27 cellular contexts compared by ENCODE assay signal in genomic region chr15:73866481-73866880, GRCh38. TPM values are rescaled to one million over a fixed set of nuclear protein-coding genes. Genes with fewer than 3 reads are reported as not detected.
"Had no signal": no experiment of that assay in that cellular context is flagged by ENCODE, and none has a peak within 500 bp of the region (broad histone marks: within the 10 kb centered on the region; RNA-seq: fewer than 3 reads in every experiment).

No MANE protein-coding gene starts in this region.

- H3K4me1 Mint-ChIP-seq: memory B cell; natural killer cell; stimulated activated effector memory CD8-positive, alpha-beta T cell treated with anti-CD3 and anti-CD28 coated beads, Interleukin-12 subunit alpha, Interleukin-12 subunit beta, amount 100 ng/mL, for 72 hours had no signal

- H3K27me3 ChIP-seq: pancreas, right lobe of liver, vagina had no signal

- FAIRE-seq: kidney, pancreas had no signal

- ATAC-seq: gastroesophageal sphincter; left colon; lower lobe of right lung; natural killer cell; pancreas; stimulated activated effector memory CD8-positive, alpha-beta T cell treated with anti-CD3 and anti-CD28 coated beads, Interleukin-12 subunit alpha, Interleukin-12 subunit beta, amount 100 ng/mL, for 72 hours; stimulated activated naive CD8-positive, alpha-beta T cell treated with anti-CD3 and anti-CD28 coated beads, Interleukin-15, Interleukin-2, amounts not matched to agents 100 U/mL and 50 U/mL, for 24 hours; upper lobe of right lung had no signal

- H3K4me2 ChIP-seq: hepatocyte had no signal

- H2AFZ ChIP-seq: hepatocyte had no signal

- H3K4me3 Mint-ChIP-seq: dendritic cell treated with granulocyte-macrophage colony-stimulating factor and Interleukin-4, amounts not matched to agents 40 ng/mL and 50 ng/mL, for 4 days; memory B cell; mesothelial cell of epicardium; natural killer cell; neural crest cell; stimulated activated effector memory CD8-positive, alpha-beta T cell treated with anti-CD3 and anti-CD28 coated beads, Interleukin-12 subunit alpha, Interleukin-12 subunit beta, amount 100 ng/mL, for 72 hours had no signal

- H3K9me3 Mint-ChIP-seq: dendritic cell treated with granulocyte-macrophage colony-stimulating factor and Interleukin-4, amounts not matched to agents 40 ng/mL and 50 ng/mL, for 4 days; natural killer cell; neural crest cell had no signal

- H3K27ac Mint-ChIP-seq: dendritic cell treated with granulocyte-macrophage colony-stimulating factor and Interleukin-4, amounts not matched to agents 40 ng/mL and 50 ng/mL, for 4 days; memory B cell; mesothelial cell of epicardium; natural killer cell; progenitor cell of endocrine pancreas; stimulated activated effector memory CD8-positive, alpha-beta T cell treated with anti-CD3 and anti-CD28 coated beads, Interleukin-12 subunit alpha, Interleukin-12 subunit beta, amount 100 ng/mL, for 72 hours had no signal

- H3K4me3 ChIP-seq: esophagus squamous epithelium, gastroesophageal sphincter, hepatocyte, lower lobe of right lung, pancreas, right lobe of liver, tibial artery, upper lobe of right lung, vagina had no signal

- H3K27ac ChIP-seq: esophagus squamous epithelium, gastroesophageal sphincter, hepatocyte, lower lobe of right lung, pancreas, right lobe of liver, tibial artery, upper lobe of right lung, vagina had no signal

- H3K79me2 ChIP-seq: hepatocyte had no signal

- H3K4me1 ChIP-seq: esophagus squamous epithelium, gastroesophageal sphincter, lower lobe of right lung, pancreas, right lobe of liver, tibial artery, upper lobe of right lung, vagina had no signal

- H3K36me3 Mint-ChIP-seq: memory B cell; mesothelial cell of epicardium; natural killer cell; stimulated activated effector memory CD8-positive, alpha-beta T cell treated with anti-CD3 and anti-CD28 coated beads, Interleukin-12 subunit alpha, Interleukin-12 subunit beta, amount 100 ng/mL, for 72 hours had no signal

- H3K9me3 ChIP-seq: esophagus squamous epithelium, gastroesophageal sphincter, lower lobe of right lung, pancreas, right lobe of liver, tibial artery, upper lobe of right lung, vagina had no signal

- H3K36me3 ChIP-seq: esophagus squamous epithelium, gastroesophageal sphincter, lower lobe of right lung, pancreas, right lobe of liver, tibial artery, upper lobe of right lung, vagina had no signal

- DNase-seq: esophagus squamous epithelium; foreskin fibroblast; kidney; left colon; lower lobe of right lung; natural killer cell; occipital lobe; pancreas; stimulated activated CD4-positive, alpha-beta T cell treated with anti-CD3 and anti-CD28 coated beads, Interleukin-4, amount 100 ng/mL, for 1 hour; stimulated activated CD8-positive, alpha-beta memory T cell treated with anti-CD3 and anti-CD28 coated beads, Interleukin-4, amount 100 ng/mL, for 48 hours; stimulated activated naive CD8-positive, alpha-beta T cell treated with anti-CD3 and anti-CD28 coated beads, Interleukin-15, Interleukin-2, amounts not matched to agents 100 U/mL and 50 U/mL, for 24 hours; upper lobe of right lung had no signal

RNA-seq across cellular contexts. Expression of gene TBC1D21, which starts 6.9 kb away (rescaled TPM):
- total RNA-seq: epithelial cell of proximal tubule, esophagus squamous epithelium, gastroesophageal sphincter, hepatocyte, kidney, left colon, lower lobe of right lung, mesothelial cell of epicardium, mucosa of gallbladder, myocyte, natural killer cell, neural crest cell, occipital lobe, pancreas, progenitor cell of endocrine pancreas, right lobe of liver, temporal lobe, upper lobe of right lung, vagina had no signal
- polyA plus RNA-seq: hepatocyte, pancreas had no signal
